Comparison of ENCODE assay signal across 8 cellular contexts in the genomic region with DNA sequence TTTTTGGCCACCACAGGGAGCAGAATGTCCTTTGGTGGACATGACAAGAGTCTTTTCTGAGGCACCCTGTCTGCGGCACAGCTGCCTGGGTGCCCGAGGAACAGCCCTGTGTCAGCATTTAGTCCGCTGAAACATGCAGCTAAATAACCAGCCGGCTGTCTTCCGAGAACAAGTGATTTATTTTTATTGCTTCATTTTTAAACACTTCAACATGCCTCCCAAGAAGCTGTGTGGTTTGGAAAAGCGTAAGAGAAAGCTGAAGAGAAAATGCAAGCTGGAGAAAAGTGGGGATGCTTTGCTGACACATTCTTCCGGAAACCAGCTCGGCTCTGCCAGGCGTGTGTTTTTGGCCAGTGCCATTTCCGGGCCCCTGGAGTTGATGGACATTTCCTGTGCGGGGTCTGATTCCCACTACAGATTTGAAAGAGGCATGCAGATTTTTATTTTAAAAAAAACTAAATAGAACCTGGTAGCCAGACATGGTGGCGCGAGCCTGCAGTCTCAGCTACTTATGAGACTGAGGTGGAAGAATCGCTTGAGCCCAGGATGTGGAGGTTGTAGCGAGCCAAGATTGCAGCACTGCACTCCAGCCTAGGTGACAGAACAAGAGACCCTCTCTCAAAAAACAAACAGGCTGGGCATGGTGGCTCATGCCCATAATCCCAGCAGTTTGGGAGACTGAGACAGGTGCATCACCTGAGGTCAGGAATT.
DNase-seq lines count a peak whose midpoint lies in the region; ATAC-seq and TF ChIP-seq lines count a peak whose summit lies in the region.

No MANE protein-coding gene starts in this region.

- H3K27ac ChIP-seq in thyroid gland, result peak overlapping the region; percentile 79 to 95 (median 87)

- H3K36me3 Mint-ChIP-seq in brain, result no peaks in the 10 kb centered on the region

- H3K27me3 ChIP-seq in MG63 (no peaks in the 10 kb centered on the region), thyroid gland (no peaks in the 10 kb centered on the region)

- 11 to 15% methylated on average over 14 to 15 of the region's 15 CpGs for WGBS in thyroid gland, 2 donors

- H3K9me3 ChIP-seq in MG63, result peaks cover 12% of the 10 kb centered on the region
- H3K9me3 ChIP-seq in thyroid gland, result no peaks in the 10 kb centered on the region

- H3K27ac Mint-ChIP-seq in brain, result peak overlapping the region; percentile 14 to 72 (median 30)

- DNase-seq in Ammon's horn (ENCODE audit: low spot score) (peak; percentile 40), MG63 (peak; percentile 83), lung microvascular endothelial cell (ENCODE audit: low read depth in 2 of 2) (peak; percentile 82 to 89), thyroid gland (peak; percentile 77 to 86), mesenteric fat pad (ENCODE audit: low spot score) (no peak)

- peak in 1 of 2 donors; percentile 29 for TF ChIP-seq POLR2A in thyroid gland (IDR thresholded peaks at IDR 0.05)

- peaks cover 9% of the 10 kb centered on the region for H3K4me1 Mint-ChIP-seq in brain

- H3K36me3 ChIP-seq in MG63, result no peaks in the 10 kb centered on the region
- H3K36me3 ChIP-seq in thyroid gland, result no peaks in the 10 kb centered on the region

- ATAC-seq in GM18909 (IDR thresholded peaks at IDR 0.05; ENCODE audit: poor library complexity, unreplicated experiment) (no peak), GM21737 (IDR thresholded peaks at IDR 0.05; ENCODE audit: unreplicated experiment) (no peak)

- H3K4me1 ChIP-seq in thyroid gland, result peaks cover 29 to 34% of the 10 kb centered on the region in 2 donors

- H3K4me3 ChIP-seq in MG63 (peak overlapping the region; percentile 25), thyroid gland (replicated peaks in 1 of 3) (peak overlapping the region in 1 of 3 donors; percentile 7)

- H3K27me3 Mint-ChIP-seq in brain, result no peaks in the 10 kb centered on the region

- H3K4me3 Mint-ChIP-seq in brain, result no peak overlapping the region

- peaks cover 0 to 4% (median 0%) of the 10 kb centered on the region in 5 experiments for H3K9me3 Mint-ChIP-seq in brain

- intact Hi-C loops in thyroid gland (cut with DNase I), result no loop called here

- TF ChIP-seq CTCF in brain (conservative IDR thresholded peaks at IDR 0.05) (no peak), thyroid gland (IDR thresholded peaks at IDR 0.05) (no peak)
